ENCODE assay signal across 21 cellular contexts in genomic region chr3:24687646-24688045, GRCh38.
"Had no signal": no experiment of that assay in that cellular context is flagged by ENCODE, and none has a peak within 500 bp of the region (broad histone marks: within the 10 kb centered on the region; RNA-seq: fewer than 3 reads in every experiment).

No MANE protein-coding gene starts in this region.

- H3K36me3 ChIP-seq: gastroesophageal sphincter, stomach, suprapubic skin, tibial nerve had no signal

- H3K27me3 ChIP-seq: gastroesophageal sphincter, stomach, suprapubic skin, tibial nerve had no signal

- H3K4me1 ChIP-seq: suprapubic skin had no signal

- H3K27ac Mint-ChIP-seq: activated CD8-positive, alpha-beta T cell treated with anti-CD3 and anti-CD28 coated beads, Interleukin-2, amount 10 ng/mL, durations not matched to agents 7 days and 5 days; activated naive CD8-positive, alpha-beta T cell treated with anti-CD3 and anti-CD28 coated beads, Interleukin-2, amount 50 U/mL, for 24 hours; activated T-helper 1 cell treated with anti-CD3 and anti-CD28 coated beads, Interleukin-12 subunit alpha, Interleukin-12 subunit beta, Interleukin-2, Interleukin-4 antibody, amounts not matched to agents 30 ng/mL and 10 ng/mL and 1 ng/mL, durations not matched to agents 14 hours and 24 hours and 36 hours; brain; stimulated activated effector memory CD8-positive, alpha-beta T cell treated with anti-CD3 and anti-CD28 coated beads, Interleukin-12 subunit alpha, Interleukin-12 subunit beta, amount 100 ng/mL, for 72 hours had no signal

- H3K9me3 Mint-ChIP-seq: activated naive CD8-positive, alpha-beta T cell treated with anti-CD3 and anti-CD28 coated beads, Interleukin-2, amount 50 U/mL, for 24 hours; activated T-helper 1 cell treated with anti-CD3 and anti-CD28 coated beads, Interleukin-12 subunit alpha, Interleukin-12 subunit beta, Interleukin-2, Interleukin-4 antibody, amounts not matched to agents 30 ng/mL and 10 ng/mL and 1 ng/mL, durations not matched to agents 14 hours and 24 hours and 36 hours; brain had no signal

- H3K27ac ChIP-seq: suprapubic skin, tibial nerve had no signal

- H3K9me3 ChIP-seq: gastroesophageal sphincter, stomach, suprapubic skin, tibial nerve had no signal

- H3K4me3 Mint-ChIP-seq: activated CD8-positive, alpha-beta T cell treated with anti-CD3 and anti-CD28 coated beads, Interleukin-2, amount 10 ng/mL, durations not matched to agents 7 days and 5 days; activated naive CD8-positive, alpha-beta T cell treated with anti-CD3 and anti-CD28 coated beads, Interleukin-2, amount 50 U/mL, for 24 hours; activated T-helper 1 cell treated with anti-CD3 and anti-CD28 coated beads, Interleukin-12 subunit alpha, Interleukin-12 subunit beta, Interleukin-2, Interleukin-4 antibody, amounts not matched to agents 30 ng/mL and 10 ng/mL and 1 ng/mL, durations not matched to agents 14 hours and 24 hours and 36 hours; brain; stimulated activated effector memory CD8-positive, alpha-beta T cell treated with anti-CD3 and anti-CD28 coated beads, Interleukin-12 subunit alpha, Interleukin-12 subunit beta, amount 100 ng/mL, for 72 hours had no signal

- FAIRE-seq: urothelium cell line had no signal

- H3K36me3 Mint-ChIP-seq: brain; stimulated activated effector memory CD8-positive, alpha-beta T cell treated with anti-CD3 and anti-CD28 coated beads, Interleukin-12 subunit alpha, Interleukin-12 subunit beta, amount 100 ng/mL, for 72 hours had no signal

- DNase-seq: activated CD4-positive, alpha-beta T cell treated with anti-CD3 and anti-CD28 coated beads for 1 hour; activated CD4-positive, alpha-beta T cell treated with anti-CD3 and anti-CD28 coated beads, Interleukin-2, amount 50 U/mL, for 1 hour; activated CD8-positive, alpha-beta T cell treated with anti-CD3 and anti-CD28 coated beads, Interleukin-2, amount 10 ng/mL, durations not matched to agents 7 days and 5 days; activated gamma-delta T cell; activated naive CD4-positive, alpha-beta T cell treated with anti-CD3 and anti-CD28 coated beads, Interleukin-2, amount 50 U/mL, for 16 hours; activated naive CD8-positive, alpha-beta T cell treated with anti-CD3 and anti-CD28 coated beads, Interleukin-2, amount 50 U/mL, for 24 hours; dermis blood vessel endothelial cell; effector CD8-positive, alpha-beta T cell; islet precursor cell; left cardiac atrium; occipital lobe; retina; stimulated activated CD4-positive, alpha-beta T cell treated with anti-CD3 and anti-CD28 coated beads, Interleukin-2, amount 100 ng/mL, for 24 hours; stomach had no signal

- H3K4me3 ChIP-seq: gastroesophageal sphincter, stomach, suprapubic skin, tibial nerve had no signal

- ATAC-seq: gastroesophageal sphincter, left cardiac atrium had no signal
